1 cellular context compared by ENCODE assay signal in the genomic region with DNA sequence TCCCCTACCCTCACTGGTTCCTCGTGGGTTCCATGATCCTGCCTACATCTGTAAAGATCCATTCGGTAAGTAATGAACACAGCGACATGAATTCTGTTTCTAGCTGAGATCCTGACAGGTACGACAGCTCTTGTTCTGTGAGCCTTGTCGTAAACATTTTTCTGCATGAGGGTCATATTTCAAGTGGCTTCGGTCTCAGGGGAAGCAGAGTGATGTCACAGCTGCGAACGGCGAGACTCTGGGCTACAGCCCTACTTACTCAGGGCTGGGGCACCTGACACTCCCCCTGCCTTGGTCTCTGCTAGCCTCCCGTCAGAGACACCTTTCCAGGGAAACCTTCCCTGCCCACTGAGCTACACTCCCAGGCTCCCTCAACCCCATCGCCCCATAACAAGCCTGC.
TF ChIP-seq lines count a peak whose summit lies in the region.

No MANE protein-coding gene starts in this region.

TF ChIP-seq in HEK293, 187 proteins besides CTCF, POLR2A, EP300 and RAD21 (continued from another document and continues in another):
- TF ChIP-seq PRDM10 (tag by site-specific recombination; IDR thresholded peaks at IDR 0.05): peak; percentile 61; the same call in 1 of the 2 replicates
- TF ChIP-seq ZNF629 (tag by site-specific recombination; IDR thresholded peaks at IDR 0.05): peak; percentile 94
- no peak for TF ChIP-seq KLF8 (tag by site-specific recombination; IDR thresholded peaks at IDR 0.05)
- no peak for TF ChIP-seq ZNF521 (tag by site-specific recombination; IDR thresholded peaks at IDR 0.05)
- TF ChIP-seq ZBTB26 (tag by site-specific recombination; optimal IDR thresholded peaks at IDR 0.05): no peak
- no peak for TF ChIP-seq ZNF548 (tag by site-specific recombination; IDR thresholded peaks at IDR 0.05)
- TF ChIP-seq, protein P1, sequence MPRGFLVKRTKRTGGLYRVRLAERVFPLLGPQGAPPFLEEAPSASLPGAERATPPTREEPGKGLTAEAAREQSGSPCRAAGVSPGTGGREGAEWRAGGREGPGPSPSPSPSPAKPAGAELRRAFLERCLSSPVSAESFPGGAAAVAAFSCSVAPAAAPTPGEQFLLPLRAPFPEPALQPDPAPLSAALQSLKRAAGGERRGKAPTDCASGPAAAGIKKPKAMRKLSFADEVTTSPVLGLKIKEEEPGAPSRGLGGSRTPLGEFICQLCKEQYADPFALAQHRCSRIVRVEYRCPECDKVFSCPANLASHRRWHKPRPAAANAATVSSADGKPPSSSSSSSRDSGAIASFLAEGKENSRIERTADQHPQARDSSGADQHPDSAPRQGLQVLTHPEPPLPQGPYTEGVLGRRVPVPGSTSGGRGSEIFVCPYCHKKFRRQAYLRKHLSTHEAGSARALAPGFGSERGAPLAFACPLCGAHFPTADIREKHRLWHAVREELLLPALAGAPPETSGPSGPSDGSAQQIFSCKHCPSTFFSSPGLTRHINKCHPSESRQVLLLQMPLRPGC (tag by site-specific recombination; IDR thresholded peaks at IDR 0.05): peak; percentile 41; the same call in 1 of the 2 replicates
- TF ChIP-seq ZNF350 (tag by site-specific recombination; IDR thresholded peaks at IDR 0.05): no peak
- no peak for TF ChIP-seq MEIS1 (CRISPR knock-in tag; IDR thresholded peaks at IDR 0.05; ENCODE audit: borderline replicate concordance)
- TF ChIP-seq ZNF23 (tag by site-specific recombination; IDR thresholded peaks at IDR 0.05; ENCODE audit: borderline replicate concordance): no peak
- no peak for TF ChIP-seq YY2 (tag by site-specific recombination; IDR thresholded peaks at IDR 0.05)
- no peak for TF ChIP-seq ZNF555 (tag by site-specific recombination; conservative IDR thresholded peaks at IDR 0.05)
- no peak for TF ChIP-seq ZNF394 (tag by site-specific recombination; IDR thresholded peaks at IDR 0.05; ENCODE audit: borderline replicate concordance)
- no peak for TF ChIP-seq ZBTB7A (tag by site-specific recombination; IDR thresholded peaks at IDR 0.05; ENCODE audit: low read depth)
- TF ChIP-seq GLI2 (tag by site-specific recombination; IDR thresholded peaks at IDR 0.05; ENCODE audit: borderline replicate concordance, low read depth): no peak
- TF ChIP-seq ZNF426 (tag by site-specific recombination; IDR thresholded peaks at IDR 0.05): no peak
- TF ChIP-seq ZNF324 (tag by site-specific recombination; IDR thresholded peaks at IDR 0.05): no peak
- no peak for TF ChIP-seq ZBTB11 (tag by site-specific recombination; conservative IDR thresholded peaks at IDR 0.05; ENCODE audit: low read depth)
- TF ChIP-seq SALL2 (tag by site-specific recombination; IDR thresholded peaks at IDR 0.05; ENCODE audit: borderline replicate concordance): no peak
- TF ChIP-seq GLIS1 (tag by site-specific recombination; IDR thresholded peaks at IDR 0.05): peak; percentile 45
- no peak; the same call in 1 of the 2 replicates for TF ChIP-seq ZIC2 (tag by site-specific recombination; IDR thresholded peaks at IDR 0.05)
- no peak for TF ChIP-seq REST (tag by site-specific recombination; IDR thresholded peaks at IDR 0.05)
- peak; percentile 34; the same call in 1 of the 2 replicates for TF ChIP-seq KLF9 (tag by site-specific recombination; IDR thresholded peaks at IDR 0.05; ENCODE audit: low read depth)
- no peak for TF ChIP-seq YY1 (tag by site-specific recombination; IDR thresholded peaks at IDR 0.05)
- no peak for TF ChIP-seq ZNF223 (tag by site-specific recombination; IDR thresholded peaks at IDR 0.05)
- no peak for TF ChIP-seq PRDM1 (tag by site-specific recombination; IDR thresholded peaks at IDR 0.05)
- 0 out of 2 replicates have a peak, but pooled peaks have one; percentile 42 for TF ChIP-seq ZNF2 (tag by site-specific recombination; IDR thresholded peaks at IDR 0.05)
- TF ChIP-seq ZNF596 (tag by site-specific recombination; IDR thresholded peaks at IDR 0.05): no peak
- TF ChIP-seq ZNF529 (tag by site-specific recombination; IDR thresholded peaks at IDR 0.05; ENCODE audit: insufficient replicate concordance): no peak
- no peak for TF ChIP-seq MYNN (tag by site-specific recombination; IDR thresholded peaks at IDR 0.05; ENCODE audit: borderline replicate concordance)
- TF ChIP-seq ZNF280D (tag by site-specific recombination; IDR thresholded peaks at IDR 0.05): no peak
- TF ChIP-seq ZNF621 (tag by site-specific recombination; IDR thresholded peaks at IDR 0.05): no peak
- peak; percentile 63 for TF ChIP-seq PATZ1 (tag by site-specific recombination; IDR thresholded peaks at IDR 0.05)
- TF ChIP-seq ZNF155 (tag by site-specific recombination; IDR thresholded peaks at IDR 0.05): no peak
- no peak for TF ChIP-seq ZNF677 (tag by site-specific recombination; IDR thresholded peaks at IDR 0.05)
- TF ChIP-seq ZNF670 (tag by site-specific recombination; IDR thresholded peaks at IDR 0.05; ENCODE audit: low read depth): no peak
- peak; percentile 49 for TF ChIP-seq SP7 (tag by site-specific recombination; IDR thresholded peaks at IDR 0.05)
- no peak for TF ChIP-seq ZNF416 (tag by site-specific recombination; IDR thresholded peaks at IDR 0.05)
